In genomic region chr4:173745765-173746164, GRCh38 we compare ENCODE assay signal across 17 cellular contexts.
DNase-seq lines count a peak whose midpoint lies in the region; ATAC-seq and TF ChIP-seq lines count a peak whose summit lies in the region.
"Had no signal": no experiment of that assay in that cellular context is flagged by ENCODE, and none has a peak within 500 bp of the region (broad histone marks: within the 10 kb centered on the region; RNA-seq: fewer than 3 reads in every experiment).

No MANE protein-coding gene starts in this region.

- H3K9me3 ChIP-seq in MM.1S (replicated peaks; ENCODE audit: insufficient read depth, low read length), result no peaks in the 10 kb centered on the region
- no peaks in the 10 kb centered on the region for H3K9me3 ChIP-seq in right cardiac atrium (ENCODE audit: control insufficient read depth, low read length)

- TF ChIP-seq POLR2A in GM18505 (IDR thresholded peaks at IDR 0.05; ENCODE audit: borderline replicate concordance, extremely low read depth, insufficient read depth, insufficient read length), result no peak

- WGBS in right cardiac atrium, result 36% methylated on average over 3 of the region's 3 CpGs

- 0 out of 2 replicates have a peak overlapping the region, but pooled peaks have one; percentile 6 for H2AFZ ChIP-seq in MM.1S (ENCODE audit: low read length)
- H2AFZ ChIP-seq: GM23338 had no signal

- ATAC-seq in left cardiac atrium, result peak; percentile 61 to 79
- peak; percentile 80 to 86 for ATAC-seq in right cardiac atrium
- ATAC-seq in GM18505 (IDR thresholded peaks at IDR 0.05; ENCODE audit: unreplicated experiment), result no peak
- no peak for ATAC-seq in GM21515 (IDR thresholded peaks at IDR 0.05; ENCODE audit: unreplicated experiment)
- ATAC-seq: CD8-positive, alpha-beta T cell had no signal

- no peaks in the 10 kb centered on the region for H4K20me1 ChIP-seq in MM.1S (ENCODE audit: insufficient read depth, low read length)
- H4K20me1 ChIP-seq: BLaER1 treated with 17β-estradiol and CSF1 and Interleukin-3, amounts not matched to agents 10 nM and 100 nM had no signal

- no peaks in the 10 kb centered on the region for H3K27me3 ChIP-seq in MM.1S (replicated peaks; ENCODE audit: insufficient read depth, low read length)
- H3K27me3 ChIP-seq in right cardiac atrium (ENCODE audit: control insufficient read depth, insufficient read depth), result no peaks in the 10 kb centered on the region
- H3K27me3 ChIP-seq: BLaER1 treated with 17β-estradiol and CSF1 and Interleukin-3, amounts not matched to agents 10 nM and 100 nM had no signal

- no peak for TF ChIP-seq CTCF in MM.1S (IDR thresholded peaks at IDR 0.05; ENCODE audit: low read length)

- H3K4me3 ChIP-seq in MM.1S (ENCODE audit: low read length), result no peak overlapping the region
- H3K4me3 ChIP-seq in right cardiac atrium (ENCODE audit: low read length), result peak overlapping the region; percentile 18
- H3K4me3 ChIP-seq: BLaER1 treated with 17β-estradiol and CSF1 and Interleukin-3, amounts not matched to agents 10 nM and 100 nM; GM12878; GM23338 had no signal

- peak overlapping the region; percentile 41; the same call in 1 of the 2 replicates for H3K4me2 ChIP-seq in MM.1S (ENCODE audit: low read depth, low read length)
- H3K4me2 ChIP-seq: BLaER1 treated with 17β-estradiol and CSF1 and Interleukin-3, amounts not matched to agents 10 nM and 100 nM; GM23338 had no signal

- intact Hi-C loops in left cardiac atrium (cut with DNase I), result loop anchor here (2.0 to 5.0 kb wide), 5 partner anchors 213 to 412 kb away; partner anchors contain the start of gene HAND2 (in 1 of the 2)
- intact Hi-C loops in right cardiac atrium (cut with DNase I), result loop anchor here (5.0 to 10.0 kb wide), 5 partner anchors 211 to 241 kb away; partner anchors contain the start of gene HAND2 (in 3 of the 4)

- peaks cover 4% of the 10 kb centered on the region for H3F3A ChIP-seq in MM.1S (ENCODE audit: insufficient read depth, low read length)

- H3K27ac ChIP-seq in MM.1S (ENCODE audit: low read length) (no peak overlapping the region), right cardiac atrium (ENCODE audit: low read length) (no peak overlapping the region)
- H3K27ac ChIP-seq: BLaER1 treated with 17β-estradiol and CSF1 and Interleukin-3, amounts not matched to agents 10 nM and 100 nM; HL-60 had no signal

- H3K4me1 ChIP-seq in MM.1S (ENCODE audit: low read length), result peaks cover 22% of the 10 kb centered on the region
- H3K4me1 ChIP-seq in right cardiac atrium (ENCODE audit: control insufficient read depth, insufficient read depth, low read length), result no peaks in the 10 kb centered on the region
- H3K4me1 ChIP-seq: BLaER1 treated with 17β-estradiol and CSF1 and Interleukin-3, amounts not matched to agents 10 nM and 100 nM had no signal

- no peak overlapping the region for H3K9ac ChIP-seq in MM.1S (ENCODE audit: low read length)
- H3K9ac ChIP-seq: BLaER1 treated with 17β-estradiol and CSF1 and Interleukin-3, amounts not matched to agents 10 nM and 100 nM had no signal

- H3K36me3 ChIP-seq in MM.1S (replicated peaks; ENCODE audit: insufficient read depth, low read length), result no peaks in the 10 kb centered on the region
- H3K36me3 ChIP-seq: BLaER1 treated with 17β-estradiol and CSF1 and Interleukin-3, amounts not matched to agents 10 nM and 100 nM had no signal

- DNase-seq in MM.1S (no peak), NCI-H69 (lab: John Stamatoyannopoulos, UW) (peak; percentile 38), left cardiac atrium (no peak), right cardiac atrium (no peak), NCI-H1417 treated with DMSO at 0.1 percent for 48 hours (lab: John Stamatoyannopoulos, UW) (no peak)
- DNase-seq: Calu3; CD8-positive, alpha-beta T cell; DMS79 treated with DMSO at 0.1 percent for 48 hours; HCEC 1CT; HFFc6; IMR-90 had no signal

- no peaks in the 10 kb centered on the region for H3K9me2 ChIP-seq in MM.1S (replicated peaks; ENCODE audit: insufficient read depth, low read length)

- H3K79me2 ChIP-seq in MM.1S (ENCODE audit: low read length), result no peaks in the 10 kb centered on the region

Comparison
In these comparisons a context has a peak if more than half of its experiments do, and no peak if none do; other contexts are left out.
1. ATAC-seq: peak in left cardiac atrium (2 of 2) and right cardiac atrium (2 of 2); none in GM18505 (single experiment) and GM21515 (single experiment).